ENCODE assay signal across 21 cellular contexts in genomic region chr10:129812398-129812797, GRCh38.
"Had no signal": no experiment of that assay in that cellular context is flagged by ENCODE, and none has a peak within 500 bp of the region (broad histone marks: within the 10 kb centered on the region; RNA-seq: fewer than 3 reads in every experiment).

No MANE protein-coding gene starts in this region.

- ATAC-seq: foreskin keratinocyte, gastroesophageal sphincter, heart right ventricle, left cardiac atrium, left ventricle myocardium superior, lower lobe of right lung, mucosa of descending colon had no signal

- H3K4me3 Mint-ChIP-seq: mesothelial cell of epicardium had no signal

- DNase-seq: dermis blood vessel endothelial cell; dorsolateral prefrontal cortex; effector CD4-positive, alpha-beta T cell; effector memory CD4-positive, alpha-beta T cell; foreskin keratinocyte; heart right ventricle; hippocampal formation; left cardiac atrium; left ventricle myocardium superior; lower lobe of right lung; mesenchymal stem cell; mucosa of descending colon had no signal

- H3K27ac Mint-ChIP-seq: mesothelial cell of epicardium had no signal

- H3K9me3 Mint-ChIP-seq: mesothelial cell of epicardium had no signal

- H3K27me3 ChIP-seq: foreskin keratinocyte had no signal

- H3K27ac ChIP-seq: coronary artery, dorsolateral prefrontal cortex, esophagus muscularis mucosa, foreskin keratinocyte, gastroesophageal sphincter, heart right ventricle, lower lobe of right lung had no signal

- H3K9me3 ChIP-seq: lower lobe of right lung, mucosa of descending colon had no signal

- H3K4me1 ChIP-seq: esophagus muscularis mucosa, foreskin keratinocyte, gastroesophageal sphincter, heart right ventricle, lower lobe of right lung had no signal

- FAIRE-seq: colon, endothelial cell of umbilical vein, frontal cortex, islet of Langerhans, keratinocyte had no signal

- H3K4me3 ChIP-seq: coronary artery, dorsolateral prefrontal cortex, esophagus muscularis mucosa, gastroesophageal sphincter, heart right ventricle, lower lobe of right lung, mucosa of descending colon had no signal

- H3K36me3 Mint-ChIP-seq: mesothelial cell of epicardium had no signal

- H3K36me3 ChIP-seq: esophagus muscularis mucosa, gastroesophageal sphincter, heart right ventricle, lower lobe of right lung had no signal
